17 cellular contexts compared by ENCODE assay signal in genomic region chr7:106504207-106504606, GRCh38.
"Had no signal": no experiment of that assay in that cellular context is flagged by ENCODE, and none has a peak within 500 bp of the region (broad histone marks: within the 10 kb centered on the region; RNA-seq: fewer than 3 reads in every experiment).

No MANE protein-coding gene starts in this region.

- H3K4me3 Mint-ChIP-seq: activated B cell treated with CpG ODN at 0.5 μM for 24 hours, nephron progenitor cell, T-helper 17 cell had no signal

- H3K9me3 ChIP-seq: colonic mucosa, lower lobe of right lung, mucosa of descending colon, pancreas, testis, uterus had no signal

- DNase-seq: activated B cell treated with CpG ODN at 0.5 μM for 24 hours; activated CD4-positive, alpha-beta T cell treated with anti-CD3 and anti-CD28 coated beads for 48 hours; activated CD8-positive, alpha-beta memory T cell treated with anti-CD3 and anti-CD28 coated beads, Interleukin-2, amount 50 U/mL, for 48 hours; amniotic stem cell; colonic mucosa; left colon; lower lobe of right lung; mesendoderm; mucosa of descending colon; nephron progenitor cell; pancreas; right cardiac atrium; T-helper 17 cell; testis; trophoblast cell; uterus had no signal

- H3K27me3 Mint-ChIP-seq: activated B cell treated with CpG ODN at 0.5 μM for 24 hours, T-helper 17 cell had no signal

- H3K9me3 Mint-ChIP-seq: activated B cell treated with CpG ODN at 0.5 μM for 24 hours, nephron progenitor cell had no signal

- H3K4me1 Mint-ChIP-seq: activated B cell treated with CpG ODN at 0.5 μM for 24 hours, nephron progenitor cell had no signal

- H3K4me3 ChIP-seq: colonic mucosa, lower lobe of right lung, mucosa of descending colon, pancreas, testis, uterus had no signal

- H3K27ac Mint-ChIP-seq: activated B cell treated with CpG ODN at 0.5 μM for 24 hours, nephron progenitor cell, T-helper 17 cell had no signal

- ATAC-seq: left colon, lower lobe of right lung, mucosa of descending colon, pancreas, right cardiac atrium, T-helper 17 cell had no signal

- H3K27ac ChIP-seq: colonic mucosa, epithelial cell of prostate, lower lobe of right lung, pancreas, testis, uterus had no signal

- H3K36me3 ChIP-seq: colonic mucosa, lower lobe of right lung, pancreas, uterus had no signal

- H3K27me3 ChIP-seq: colonic mucosa, pancreas, testis, uterus had no signal

- H3K4me1 ChIP-seq: colonic mucosa, lower lobe of right lung, pancreas, testis, uterus had no signal
